9 cellular contexts compared by ENCODE assay signal in genomic region chrX:37926700-37927099, GRCh38.
A peak's percentile ranks its signal among the peaks of the same experiment; 100 is the strongest.
DNase-seq lines count a peak whose midpoint lies in the region; ATAC-seq and TF ChIP-seq lines count a peak whose summit lies in the region.
"Had no signal": no experiment of that assay in that cellular context is flagged by ENCODE, and none has a peak within 500 bp of the region (broad histone marks: within the 10 kb centered on the region; RNA-seq: fewer than 3 reads in every experiment).

No MANE protein-coding gene starts in this region.

- no peak overlapping the region for H3K23ac ChIP-seq in mesenchymal stem cell (ENCODE audit: low read length in 2 of 2)

- H3K4me2 ChIP-seq in mesenchymal stem cell (ENCODE audit: low read length, poor library complexity, severe bottlenecking): no peak overlapping the region

- no peak overlapping the region for H3K27ac ChIP-seq in mesenchymal stem cell (ENCODE audit: low read length, poor library complexity, severe bottlenecking)

- no peaks in the 10 kb centered on the region for H3K9me3 Mint-ChIP-seq in activated T-helper 2 cell treated with anti-CD3 and anti-CD28 coated beads, Interferon-gamma antibody, Interleukin-2, Interleukin-4, amounts not matched to agents 10 μg/mL and 5 μg/mL and 100 μg/mL, durations not matched to agents 14 hours and 24 hours and 36 hours

- no peak overlapping the region for H2BK120ac ChIP-seq in mesenchymal stem cell (ENCODE audit: low read depth, low read length)

- H3K4me3 ChIP-seq in AG09309 (ENCODE audit: control insufficient read depth, low read depth, low read length) (no peak overlapping the region), mesenchymal stem cell (ENCODE audit: insufficient read depth in 1 of 2, low read depth in 1 of 2, low read length in 2 of 2) (no peak overlapping the region)
- H3K4me3 ChIP-seq: HAP-1 had no signal

- no peak overlapping the region for H2AFZ ChIP-seq in mesenchymal stem cell (ENCODE audit: low read depth, low read length)

- TF ChIP-seq CTCF in AG09309 (IDR thresholded peaks at IDR 0.05; ENCODE audit: control insufficient read depth, insufficient read depth, low read depth, low read length, missing control alignments): peak; percentile 49

- H3K4me1 ChIP-seq in mesenchymal stem cell (ENCODE audit: control insufficient read depth, insufficient read depth, low read depth, low read length): no peaks in the 10 kb centered on the region
- H3K4me1 ChIP-seq: HAP-1 had no signal

- no peak overlapping the region for H4K91ac ChIP-seq in mesenchymal stem cell (ENCODE audit: low read length)

- DNase-seq in AG09309 (ENCODE audit: low read depth) (peak; percentile 3), NCI-H2227 (lab: John Stamatoyannopoulos, UW; ENCODE audit: unreplicated experiment) (peak; percentile 72), mesenchymal stem cell (peak; percentile 40), NCI-H146 treated with DMSO at 0.1 percent for 48 hours (lab: John Stamatoyannopoulos, UW; ENCODE audit: unreplicated experiment) (no peak)
- peak; percentile 13 for DNase-seq in central memory CD4-positive, alpha-beta T cell
- DNase-seq in activated T-helper 2 cell treated with anti-CD3 and anti-CD28 coated beads, Interferon-gamma antibody, Interleukin-2, Interleukin-4, amounts not matched to agents 10 μg/mL and 5 μg/mL and 100 μg/mL, durations not matched to agents 14 hours and 24 hours and 36 hours (ENCODE audit: low spot score): no peak
- DNase-seq in activated CD4-positive, alpha-beta T cell treated with anti-CD3 and anti-CD28 coated beads, Interleukin-2, amount 50 U/mL, for 48 hours: no peak

- H2BK15ac ChIP-seq in mesenchymal stem cell (ENCODE audit: low read depth, poor library complexity, severe bottlenecking): no peak overlapping the region

- no peak overlapping the region for H3K4ac ChIP-seq in mesenchymal stem cell (ENCODE audit: low read depth in 1 of 2, low read length in 2 of 2)

- no peaks in the 10 kb centered on the region for H3K36me3 ChIP-seq in mesenchymal stem cell (ENCODE audit: control insufficient read depth in 1 of 2, insufficient read depth in 2 of 2, low read depth in 1 of 2, low read length in 2 of 2)
- H3K36me3 ChIP-seq: HAP-1 had no signal

- no peaks in the 10 kb centered on the region for H3K4me1 Mint-ChIP-seq in activated T-helper 2 cell treated with anti-CD3 and anti-CD28 coated beads, Interferon-gamma antibody, Interleukin-2, Interleukin-4, amounts not matched to agents 10 μg/mL and 5 μg/mL and 100 μg/mL, durations not matched to agents 14 hours and 24 hours and 36 hours (ENCODE audit: low read depth)

- H3K18ac ChIP-seq in mesenchymal stem cell (ENCODE audit: low read depth in 1 of 2, low read length in 2 of 2): no peak overlapping the region

- no peak overlapping the region for H4K8ac ChIP-seq in mesenchymal stem cell (ENCODE audit: low read length)

- no peaks in the 10 kb centered on the region for H3K9me3 ChIP-seq in mesenchymal stem cell (ENCODE audit: control insufficient read depth, low read length)
- H3K9me3 ChIP-seq: HAP-1 had no signal

- no peak overlapping the region for H2BK5ac ChIP-seq in mesenchymal stem cell (ENCODE audit: low read depth, low read length, poor library complexity, severe bottlenecking)

- intact Hi-C loops in activated T-helper 2 cell treated with anti-CD3 and anti-CD28 coated beads, Interferon-gamma antibody, Interleukin-2, Interleukin-4, amounts not matched to agents 10 μg/mL and 5 μg/mL and 100 μg/mL, durations not matched to agents 14 hours and 24 hours and 36 hours (cut with micrococcal nuclease): loop anchor here (1.0 to 10.0 kb wide), 3 partner anchors 68 to 401 kb away; partner anchors contain the start of gene RPGR

- peaks cover 0 to 6% of the 10 kb centered on the region in 2 experiments for H3K27me3 ChIP-seq in mesenchymal stem cell (ENCODE audit: control insufficient read depth in 1 of 2, insufficient read depth in 1 of 2, low read length in 2 of 2)

- peak overlapping the region; percentile 36 for H3K9ac ChIP-seq in mesenchymal stem cell (ENCODE audit: low read length)

- H3K27ac Mint-ChIP-seq in activated T-helper 2 cell treated with anti-CD3 and anti-CD28 coated beads, Interferon-gamma antibody, Interleukin-2, Interleukin-4, amounts not matched to agents 10 μg/mL and 5 μg/mL and 100 μg/mL, durations not matched to agents 14 hours and 24 hours and 36 hours: no peak overlapping the region

- H2BK12ac ChIP-seq in mesenchymal stem cell (ENCODE audit: low read length in 2 of 2): no peak overlapping the region

- H2AK5ac ChIP-seq in mesenchymal stem cell (ENCODE audit: low read length, severe bottlenecking): no peak overlapping the region

- no CpG with 5 or more reads among the region's 2 CpGs for WGBS in mesenchymal stem cell

- peaks cover 4% of the 10 kb centered on the region for H3K79me1 ChIP-seq in mesenchymal stem cell (replicated peaks; ENCODE audit: low read length, poor library complexity, severe bottlenecking)

- H3K14ac ChIP-seq in mesenchymal stem cell (ENCODE audit: low read length in 2 of 2): no peak overlapping the region

- peaks cover 4% of the 10 kb centered on the region for H3K27me3 Mint-ChIP-seq in activated T-helper 2 cell treated with anti-CD3 and anti-CD28 coated beads, Interferon-gamma antibody, Interleukin-2, Interleukin-4, amounts not matched to agents 10 μg/mL and 5 μg/mL and 100 μg/mL, durations not matched to agents 14 hours and 24 hours and 36 hours (ENCODE audit: low read depth)

- peak; percentile 66 for ATAC-seq in GM18867 (IDR thresholded peaks at IDR 0.05; ENCODE audit: unreplicated experiment)

- no peaks in the 10 kb centered on the region for H3K36me3 Mint-ChIP-seq in activated T-helper 2 cell treated with anti-CD3 and anti-CD28 coated beads, Interferon-gamma antibody, Interleukin-2, Interleukin-4, amounts not matched to agents 10 μg/mL and 5 μg/mL and 100 μg/mL, durations not matched to agents 14 hours and 24 hours and 36 hours (ENCODE audit: low read depth)

- no peak overlapping the region for H3K4me3 Mint-ChIP-seq in activated T-helper 2 cell treated with anti-CD3 and anti-CD28 coated beads, Interferon-gamma antibody, Interleukin-2, Interleukin-4, amounts not matched to agents 10 μg/mL and 5 μg/mL and 100 μg/mL, durations not matched to agents 14 hours and 24 hours and 36 hours (ENCODE audit: low read depth)

Comparison
In these comparisons a context has a peak if more than half of its experiments do, and no peak if none do; other contexts are left out.
1. DNase-seq: peak in AG09309 (single experiment), NCI-H2227 (single experiment), central memory CD4-positive, alpha-beta T cell (single experiment) and mesenchymal stem cell (single experiment); none in activated T-helper 2 cell treated with anti-CD3 and anti-CD28 coated beads, Interferon-gamma antibody, Interleukin-2, Interleukin-4, amounts not matched to agents 10 μg/mL and 5 μg/mL and 100 μg/mL, durations not matched to agents 14 hours and 24 hours and 36 hours (single experiment), NCI-H146 treated with DMSO at 0.1 percent for 48 hours (single experiment) and activated CD4-positive, alpha-beta T cell treated with anti-CD3 and anti-CD28 coated beads, Interleukin-2, amount 50 U/mL, for 48 hours (0 of 2).